Comparison of ENCODE assay signal across 10 cellular contexts in genomic region chr10:659710-660141, GRCh38. TPM values are rescaled to one million over a fixed set of nuclear protein-coding genes. Genes with fewer than 3 reads are reported as not detected.
DNase-seq lines count a peak whose midpoint lies in the region; TF ChIP-seq lines count a peak whose summit lies in the region.
"Had no signal": no experiment of that assay in that cellular context is flagged by ENCODE, and none has a peak within 500 bp of the region (broad histone marks: within the 10 kb centered on the region; RNA-seq: fewer than 3 reads in every experiment).

No MANE protein-coding gene starts in this region.

- H3K27me3 ChIP-seq in cardiac muscle cell (no peaks in the 10 kb centered on the region), duodenal mucosa (ENCODE audit: control insufficient read depth in 1 of 2, insufficient read depth in 2 of 2, low read length in 2 of 2) (no peaks in the 10 kb centered on the region), uterus (no peaks in the 10 kb centered on the region)

- peak overlapping the region; percentile 37 for H3K27ac ChIP-seq in cardiac muscle cell
- peak overlapping the region; percentile 34 for H3K27ac ChIP-seq in duodenal mucosa (ENCODE audit: low read depth, low read length)
- H3K27ac ChIP-seq in uterus: peak overlapping the region; percentile 63 to 74
- H3K27ac ChIP-seq: C4-2B had no signal

- DNase-seq in cardiac muscle cell (ENCODE audit: low read depth in 1 of 2, low spot score in 1 of 2): peak in 1 of 2 donors; percentile 74
- no peak for DNase-seq in cardiac septum (ENCODE audit: low spot score)
- DNase-seq in midbrain (lab: John Stamatoyannopoulos, UW): peak; percentile 34
- no peak for DNase-seq in uterus
- DNase-seq in NCI-H2196 treated with DMSO at 0.1 percent for 48 hours (lab: John Stamatoyannopoulos, UW; ENCODE audit: unreplicated experiment): no peak
- no peak for DNase-seq in DMS53 treated with DMSO at 0.1 percent for 48 hours (lab: John Stamatoyannopoulos, UW; ENCODE audit: unreplicated experiment)
- no peak for DNase-seq in T-helper 1 cell
- DNase-seq: stimulated activated CD4-positive, alpha-beta T cell treated with anti-CD3 and anti-CD28 coated beads, Interleukin-4, amount 100 ng/mL, for 24 hours had no signal

- intact Hi-C loops in cardiac septum (cut with DNase I): no loop called here
- intact Hi-C loops in uterus (cut with DNase I; ENCODE audit: low total_unique reads): no loop called here

- H3K36me3 ChIP-seq in cardiac muscle cell (no peaks in the 10 kb centered on the region), duodenal mucosa (ENCODE audit: control insufficient read depth in 1 of 2, insufficient read depth in 2 of 2, low read length in 2 of 2) (no peaks in the 10 kb centered on the region), uterus (no peaks in the 10 kb centered on the region)

- no peak for TF ChIP-seq POLR2A in uterus (IDR thresholded peaks at IDR 0.05)

- peaks cover 22% of the 10 kb centered on the region for H3K4me1 ChIP-seq in cardiac muscle cell (ENCODE audit: low read depth)
- H3K4me1 ChIP-seq in duodenal mucosa (ENCODE audit: control insufficient read depth in 1 of 2, insufficient read depth in 2 of 2, low read length in 2 of 2): peaks cover 43 to 49% of the 10 kb centered on the region in 2 donors
- H3K4me1 ChIP-seq in uterus: peaks cover 6% of the 10 kb centered on the region in 2 donors

- H3K4me3 ChIP-seq in cardiac muscle cell (no peak overlapping the region), duodenal mucosa (ENCODE audit: low read depth in 1 of 2, low read length in 2 of 2) (peak overlapping the region in 1 of 2 donors; percentile 1), uterus (no peak overlapping the region)

- no peaks in the 10 kb centered on the region for H3K9me3 ChIP-seq in cardiac muscle cell (ENCODE audit: low read depth)
- no peaks in the 10 kb centered on the region for H3K9me3 ChIP-seq in duodenal mucosa (ENCODE audit: control insufficient read depth in 1 of 2, low read length in 2 of 2)
- H3K9me3 ChIP-seq in uterus: no peaks in the 10 kb centered on the region

- peak overlapping the region; percentile 15 to 38 for H3K9ac ChIP-seq in duodenal mucosa (ENCODE audit: low read depth in 1 of 2, low read length in 2 of 2)

- TF ChIP-seq CTCF in cardiac muscle cell (IDR thresholded peaks at IDR 0.05; ENCODE audit: low read depth, low read length) (no peak), uterus (IDR thresholded peaks at IDR 0.05) (no peak)

RNA-seq across cellular contexts. Expression of gene DIP2C, which starts 29.7 kb away (rescaled TPM):
- total RNA-seq in cardiac muscle cell: 10.5 and 15.8 TPM in 2 replicates
- 9.1 and 12.1 TPM in 2 replicates for polyA plus RNA-seq in cardiac muscle cell
- 28.8 TPM for total RNA-seq in cardiac septum
- total RNA-seq in uterus: 10 to 100 TPM; 10.5 to 40.5 (median 19.5) TPM
